17 cellular contexts compared by ENCODE assay signal in genomic region chr15:78685925-78686324, GRCh38. TPM values are rescaled to one million over a fixed set of nuclear protein-coding genes. Genes with fewer than 3 reads are reported as not detected.
DNase-seq lines count a peak whose midpoint lies in the region; ATAC-seq and TF ChIP-seq lines count a peak whose summit lies in the region.
"Had no signal": no experiment of that assay in that cellular context is flagged by ENCODE, and none has a peak within 500 bp of the region (broad histone marks: within the 10 kb centered on the region; RNA-seq: fewer than 3 reads in every experiment).

No MANE protein-coding gene starts in this region.

- no peak overlapping the region for H3K4me3 ChIP-seq in BLaER1 treated with 17β-estradiol and CSF1 and Interleukin-3, amounts not matched to agents 10 nM and 100 nM
- H3K4me3 ChIP-seq in OCI-LY3 (ENCODE audit: low read length) (no peak overlapping the region), parathyroid adenoma (ENCODE audit: low read depth, low read length) (no peak overlapping the region)
- H3K4me3 ChIP-seq: SK-N-MC had no signal

- no peaks in the 10 kb centered on the region for H3K27me3 ChIP-seq in BLaER1 treated with 17β-estradiol and CSF1 and Interleukin-3, amounts not matched to agents 10 nM and 100 nM
- H3K27me3 ChIP-seq in OCI-LY3 (ENCODE audit: low read depth, low read length) (no peaks in the 10 kb centered on the region), parathyroid adenoma (ENCODE audit: control insufficient read depth, insufficient read depth, low read length) (no peaks in the 10 kb centered on the region)

- H3K36me3 Mint-ChIP-seq in glutamatergic neuron (ENCODE audit: unreplicated experiment) = no peaks in the 10 kb centered on the region
- H3K36me3 Mint-ChIP-seq: CD14-positive monocyte had no signal

- H2AFZ ChIP-seq in OCI-LY3 (ENCODE audit: low read depth, low read length) (peak overlapping the region; percentile 50; the same call in 1 of the 2 replicates), parathyroid adenoma (peak overlapping the region; percentile 50)

- TF ChIP-seq CTCF in OCI-LY3 (IDR thresholded peaks at IDR 0.05; ENCODE audit: low read depth, low read length) = no peak
- no peak for TF ChIP-seq CTCF in glutamatergic neuron (IDR thresholded peaks at IDR 0.05; ENCODE audit: partially characterized antibody, unreplicated experiment)
- no peak for TF ChIP-seq CTCF in parathyroid adenoma (IDR thresholded peaks at IDR 0.05)

- no peaks in the 10 kb centered on the region for H3K36me3 ChIP-seq in BLaER1 treated with 17β-estradiol and CSF1 and Interleukin-3, amounts not matched to agents 10 nM and 100 nM
- H3K36me3 ChIP-seq in OCI-LY3 (replicated peaks; ENCODE audit: low read depth, low read length) (no peaks in the 10 kb centered on the region), parathyroid adenoma (ENCODE audit: control insufficient read depth, insufficient read depth, low read length) (no peaks in the 10 kb centered on the region)

- H3K9ac ChIP-seq in BLaER1 treated with 17β-estradiol and CSF1 and Interleukin-3, amounts not matched to agents 10 nM and 100 nM = no peak overlapping the region
- no peak overlapping the region for H3K9ac ChIP-seq in OCI-LY3 (ENCODE audit: low read length)
- H3K9ac ChIP-seq in parathyroid adenoma = no peak overlapping the region

- peaks cover 26 to 44% (median 38%) of the 10 kb centered on the region in 10 experiments for H3K4me1 ChIP-seq in BLaER1 treated with 17β-estradiol and CSF1 and Interleukin-3, amounts not matched to agents 10 nM and 100 nM
- H3K4me1 ChIP-seq in OCI-LY3 (ENCODE audit: low read length) (peaks cover 14% of the 10 kb centered on the region), parathyroid adenoma (peaks cover 4% of the 10 kb centered on the region)

- H3K4me3 Mint-ChIP-seq in glutamatergic neuron (ENCODE audit: unreplicated experiment) = peak overlapping the region; percentile 59
- H3K4me3 Mint-ChIP-seq: CD14-positive monocyte had no signal

- no peak overlapping the region for H3K27ac ChIP-seq in BLaER1 treated with 17β-estradiol and CSF1 and Interleukin-3, amounts not matched to agents 10 nM and 100 nM
- no peak overlapping the region for H3K27ac ChIP-seq in OCI-LY3 (ENCODE audit: low read length)
- H3K27ac ChIP-seq in parathyroid adenoma = no peak overlapping the region
- H3K27ac ChIP-seq: HL-60, SK-N-MC had no signal

- H3K9me3 ChIP-seq in BLaER1 treated with 17β-estradiol and CSF1 and Interleukin-3, amounts not matched to agents 10 nM and 100 nM (replicated peaks in 1 of 11) = peaks cover 0 to 4% (median 0%) of the 10 kb centered on the region in 11 experiments; a peak in 2 of 22 replicates
- no peaks in the 10 kb centered on the region for H3K9me3 ChIP-seq in OCI-LY3 (ENCODE audit: insufficient read depth, low read length)
- no peaks in the 10 kb centered on the region for H3K9me3 ChIP-seq in parathyroid adenoma (ENCODE audit: control insufficient read depth, low read length)

- H4K20me1 ChIP-seq in BLaER1 treated with 17β-estradiol and CSF1 and Interleukin-3, amounts not matched to agents 10 nM and 100 nM = no peaks in the 10 kb centered on the region
- H4K20me1 ChIP-seq in OCI-LY3 (ENCODE audit: insufficient read depth, low read length) = no peaks in the 10 kb centered on the region

- no peak for DNase-seq in glutamatergic neuron
- DNase-seq in NCI-H187 (lab: John Stamatoyannopoulos, UW) = no peak
- DNase-seq: GDM1, H7, NCI-H1436, NCI-H2029 treated with DMSO at 0.1 percent for 48 hours, Right ventricle myocardium superior had no signal

- H3K27me3 Mint-ChIP-seq in glutamatergic neuron (ENCODE audit: unreplicated experiment) = peaks cover 14% of the 10 kb centered on the region

- H3K4me2 ChIP-seq in BLaER1 treated with 17β-estradiol and CSF1 and Interleukin-3, amounts not matched to agents 10 nM and 100 nM = peak overlapping the region in 9 of 11 experiments; percentile 6 to 54 (median 42); a peak in 15 of 22 replicates
- H3K4me2 ChIP-seq in OCI-LY3 (ENCODE audit: low read length) (no peak overlapping the region), parathyroid adenoma (ENCODE audit: low read length) (no peak overlapping the region)

- H3K79me2 ChIP-seq in OCI-LY3 (ENCODE audit: low read length) = no peaks in the 10 kb centered on the region
- no peaks in the 10 kb centered on the region for H3K79me2 ChIP-seq in parathyroid adenoma

- ATAC-seq in HG03196 (IDR thresholded peaks at IDR 0.05; ENCODE audit: unreplicated experiment) (no peak), GM18867 (IDR thresholded peaks at IDR 0.05; ENCODE audit: unreplicated experiment) (no peak)
- ATAC-seq: Panc1 had no signal

- H3K27ac Mint-ChIP-seq in glutamatergic neuron (ENCODE audit: unreplicated experiment) = peak overlapping the region; percentile 78
- H3K27ac Mint-ChIP-seq: CD14-positive monocyte had no signal

- H3K9me3 Mint-ChIP-seq in glutamatergic neuron (ENCODE audit: unreplicated experiment) = peaks cover 15% of the 10 kb centered on the region

- H3K4me1 Mint-ChIP-seq in glutamatergic neuron (ENCODE audit: low read depth, unreplicated experiment) = peaks cover 50% of the 10 kb centered on the region

RNA-seq across cellular contexts. Expression of gene CHRNB4, which starts 44.9 kb away (rescaled TPM):
- 71.6 TPM for total RNA-seq in glutamatergic neuron (ENCODE audit: unreplicated experiment)
- total RNA-seq: A673, Right ventricle myocardium superior had no signal

Comparison
In these comparisons a context has a peak if more than half of its experiments do, and no peak if none do; other contexts are left out.
1. H3K4me2 ChIP-seq: peak in BLaER1 treated with 17β-estradiol and CSF1 and Interleukin-3, amounts not matched to agents 10 nM and 100 nM (9 of 11); none in OCI-LY3 (single experiment) and parathyroid adenoma (single experiment).